10 cellular contexts compared by ENCODE assay signal in the genomic region with DNA sequence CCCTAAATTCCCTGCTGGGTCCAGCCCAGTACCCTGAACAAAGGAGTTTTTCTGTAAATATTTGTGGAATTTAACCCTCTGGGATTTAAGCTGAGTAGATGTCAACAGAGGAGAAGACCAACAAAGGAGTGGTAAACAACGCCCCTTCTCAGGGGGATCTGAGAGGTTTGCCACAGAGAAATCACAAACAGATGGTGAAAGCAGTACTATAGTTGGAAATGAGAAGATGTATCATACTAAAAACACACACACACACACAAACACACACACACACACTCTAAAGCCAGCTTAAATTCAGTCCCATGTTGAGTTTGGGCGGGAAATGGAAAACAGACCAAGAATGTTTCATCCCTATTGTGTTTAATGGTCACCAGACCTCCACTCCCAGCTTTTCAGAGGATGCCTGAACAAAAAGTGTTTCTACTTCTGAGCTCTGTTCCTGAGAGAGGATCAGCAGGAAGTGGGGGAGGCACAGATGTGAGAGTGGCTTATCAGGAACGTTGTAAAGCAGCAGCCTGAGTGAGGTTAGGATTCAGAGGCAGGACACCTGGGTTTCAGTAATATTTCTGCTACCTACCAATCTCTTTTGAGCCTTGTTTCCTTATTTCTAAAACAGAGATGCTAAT. TPM values are rescaled to one million over a fixed set of nuclear protein-coding genes. Genes with fewer than 3 reads are reported as not detected.
DNase-seq lines count a peak whose midpoint lies in the region; ATAC-seq and TF ChIP-seq lines count a peak whose summit lies in the region.
"Had no signal": no experiment of that assay in that cellular context is flagged by ENCODE, and none has a peak within 500 bp of the region (broad histone marks: within the 10 kb centered on the region; RNA-seq: fewer than 3 reads in every experiment).

No MANE protein-coding gene starts in this region.

- H3K27me3 Mint-ChIP-seq in CD14-positive monocyte (ENCODE audit: low read depth in 3 of 3), result no peaks in the 10 kb centered on the region
- H3K27me3 Mint-ChIP-seq in activated CD8-positive, alpha-beta T cell treated with anti-CD3 and anti-CD28 coated beads, Interleukin-2, amount 10 ng/mL, durations not matched to agents 7 days and 5 days (ENCODE audit: low read depth), result no peaks in the 10 kb centered on the region

- peaks cover 85% of the 10 kb centered on the region for H3K4me1 Mint-ChIP-seq in CD14-positive monocyte
- H3K4me1 Mint-ChIP-seq in activated CD8-positive, alpha-beta T cell treated with anti-CD3 and anti-CD28 coated beads, Interleukin-2, amount 10 ng/mL, durations not matched to agents 7 days and 5 days (ENCODE audit: low read depth), result peaks cover 71% of the 10 kb centered on the region

- H3K4me3 ChIP-seq in HUES64 (ENCODE audit: low read length), result peak overlapping the region; percentile 30; the same call in 1 of the 2 replicates

- TF ChIP-seq CTCF in CD14-positive monocyte (IDR thresholded peaks at IDR 0.05), result no peak

- peak overlapping the region; percentile 74 to 98 for H3K4me3 Mint-ChIP-seq in CD14-positive monocyte
- peak overlapping the region; percentile 99 for H3K4me3 Mint-ChIP-seq in activated CD8-positive, alpha-beta T cell treated with anti-CD3 and anti-CD28 coated beads, Interleukin-2, amount 10 ng/mL, durations not matched to agents 7 days and 5 days

- POLR2A ChIA-PET in activated CD8-positive, alpha-beta T cell treated with anti-CD3 and anti-CD28 coated beads, Interleukin-2, amount 10 ng/mL, durations not matched to agents 7 days and 5 days (lab: Charles Lee), result interaction anchor here (0.6 to 2.6 kb wide), 4 partner anchors 15 to 556 kb away, joined by 3 to 13 read pairs (median 3); a partner anchor contains a TSS

- H3K9me3 Mint-ChIP-seq in CD14-positive monocyte, result no peaks in the 10 kb centered on the region
- no peaks in the 10 kb centered on the region for H3K9me3 Mint-ChIP-seq in activated CD8-positive, alpha-beta T cell treated with anti-CD3 and anti-CD28 coated beads, Interleukin-2, amount 10 ng/mL, durations not matched to agents 7 days and 5 days (ENCODE audit: insufficient read depth)

- H3K27ac ChIP-seq in HUES64 (ENCODE audit: low read depth, low read length) (peak overlapping the region; percentile 91), substantia nigra (ENCODE audit: low read depth, low read length, poor library complexity, severe bottlenecking) (no peak overlapping the region)

- peak overlapping the region; percentile 67 for H3K9ac ChIP-seq in HUES64 (ENCODE audit: low read depth, low read length)

- H3K27ac Mint-ChIP-seq in CD14-positive monocyte, result peak overlapping the region; percentile 59 to 91 (median 72)
- peak overlapping the region; percentile 70 for H3K27ac Mint-ChIP-seq in activated CD8-positive, alpha-beta T cell treated with anti-CD3 and anti-CD28 coated beads, Interleukin-2, amount 10 ng/mL, durations not matched to agents 7 days and 5 days

- DNase-seq in CD14-positive monocyte (ENCODE audit: low spot score) (no peak), left kidney (ENCODE audit: low read depth, low spot score) (peak; percentile 35), DMS 273 treated with DMSO at 0.1 percent for 48 hours (lab: John Stamatoyannopoulos, UW) (no peak), substantia nigra (lab: John Stamatoyannopoulos, UW) (no peak)
- no peak for DNase-seq in activated CD8-positive, alpha-beta T cell treated with anti-CD3 and anti-CD28 coated beads, Interleukin-2, amount 10 ng/mL, durations not matched to agents 7 days and 5 days

- peaks cover 43% of the 10 kb centered on the region for H3K4me1 ChIP-seq in HUES64 (ENCODE audit: insufficient read depth, low read length)

- intact Hi-C loops in CD14-positive monocyte (cut with micrococcal nuclease), result loop anchor here in 1 of 2 donors (5.0 kb wide), 1 partner anchor 71 kb away; a partner anchor contains a TSS

- CTCF ChIA-PET in activated CD8-positive, alpha-beta T cell treated with anti-CD3 and anti-CD28 coated beads, Interleukin-2, amount 10 ng/mL, durations not matched to agents 7 days and 5 days (lab: Charles Lee), result interaction anchor here (1.2 to 8.3 kb wide), 3 partner anchors 11 to 49 kb away, joined by 4 to 86 read pairs (median 5); no protein-coding TSS in a partner anchor

- H3K36me3 Mint-ChIP-seq in CD14-positive monocyte, result peaks cover 20 to 44% of the 10 kb centered on the region in 2 donors
- peaks cover 60% of the 10 kb centered on the region for H3K36me3 Mint-ChIP-seq in activated CD8-positive, alpha-beta T cell treated with anti-CD3 and anti-CD28 coated beads, Interleukin-2, amount 10 ng/mL, durations not matched to agents 7 days and 5 days (ENCODE audit: low read depth)

- WGBS in HUES64, result 14% methylated on average over 3 of the region's 3 CpGs

- no peaks in the 10 kb centered on the region for H3K36me3 ChIP-seq in HUES64 (ENCODE audit: insufficient read depth, low read length)

- ATAC-seq in activated CD8-positive, alpha-beta T cell treated with anti-CD3 and anti-CD28 coated beads, Interleukin-2, amount 10 ng/mL, durations not matched to agents 7 days and 5 days, result no peak
- ATAC-seq in HG03457 (IDR thresholded peaks at IDR 0.05; ENCODE audit: unreplicated experiment) (no peak), HG02852 (IDR thresholded peaks at IDR 0.05; ENCODE audit: unreplicated experiment) (no peak)

- H3K9me3 ChIP-seq in HUES64 (ENCODE audit: insufficient read depth, low read depth, low read length), result no peaks in the 10 kb centered on the region

- H3K27me3 ChIP-seq in HUES64 (ENCODE audit: insufficient read depth, low read length), result no peaks in the 10 kb centered on the region

RNA-seq across cellular contexts. Expression of a gene that starts 3.2 kb away (rescaled TPM):
- polyA plus RNA-seq in CD14-positive monocyte, result 100 to 1,000 TPM; 120 to 196 TPM
- not detected for polyA plus RNA-seq in HUES64 (2013, experiment 1 of 2)
- polyA plus RNA-seq in HUES64 (2013, experiment 2 of 2), result not detected
- total RNA-seq in activated CD8-positive, alpha-beta T cell treated with anti-CD3 and anti-CD28 coated beads, Interleukin-2, amount 10 ng/mL, durations not matched to agents 7 days and 5 days, result 100 to 1,000 TPM; 158 to 161 TPM
- total RNA-seq: M059J had no signal

RNA-seq across cellular contexts. Expression of a gene that starts 25.7 kb away (rescaled TPM):
- polyA plus RNA-seq in CD14-positive monocyte, result 1 to 10 TPM in 1 of 2 donors, under 1 TPM in 1; 0.67 to 3.0 TPM
- not detected for polyA plus RNA-seq in HUES64 (2013, experiment 1 of 2)
- not detected for polyA plus RNA-seq in HUES64 (2013, experiment 2 of 2)
- total RNA-seq in activated CD8-positive, alpha-beta T cell treated with anti-CD3 and anti-CD28 coated beads, Interleukin-2, amount 10 ng/mL, durations not matched to agents 7 days and 5 days, result not detected
- total RNA-seq: M059J, subcutaneous adipose tissue had no signal

RNA-seq across cellular contexts. Expression of a gene that starts 50.6 kb away (rescaled TPM):
- 1 to 10 TPM; 3.0 to 6.6 TPM for polyA plus RNA-seq in CD14-positive monocyte
- polyA plus RNA-seq in HUES64 (2013, experiment 1 of 2), result 4.9 TPM
- 4.7 TPM for polyA plus RNA-seq in HUES64 (2013, experiment 2 of 2)
- total RNA-seq in activated CD8-positive, alpha-beta T cell treated with anti-CD3 and anti-CD28 coated beads, Interleukin-2, amount 10 ng/mL, durations not matched to agents 7 days and 5 days, result 1 to 10 TPM; 4.3 to 4.7 TPM
